Comparison of ENCODE assay signal across 1 cellular context in genomic region chr17:19482571-19482970, GRCh38.
TF ChIP-seq lines count a peak whose summit lies in the region.

No MANE protein-coding gene starts in this region.

TF ChIP-seq in HepG2, 621 proteins besides CTCF, POLR2A, EP300 and RAD21 (continued from another document):
- TF ChIP-seq DMTF1 (CRISPR knock-in tag; IDR thresholded peaks at IDR 0.05): no peak
- no peak for TF ChIP-seq PBX3 (CRISPR knock-in tag; IDR thresholded peaks at IDR 0.05; ENCODE audit: borderline replicate concordance)
- TF ChIP-seq ZFYVE20 (CRISPR knock-in tag; IDR thresholded peaks at IDR 0.05; ENCODE audit: borderline replicate concordance, low read depth): no peak
- no peak for TF ChIP-seq GATAD1 (CRISPR knock-in tag; IDR thresholded peaks at IDR 0.05)
- TF ChIP-seq ZNF598 (CRISPR knock-in tag; IDR thresholded peaks at IDR 0.05; ENCODE audit: borderline replicate concordance): no peak
- TF ChIP-seq MLLT10 (CRISPR knock-in tag; IDR thresholded peaks at IDR 0.05): no peak
